15 cellular contexts compared by ENCODE assay signal in genomic region chr13:70849267-70849666, GRCh38.
"Had no signal": no experiment of that assay in that cellular context is flagged by ENCODE, and none has a peak within 500 bp of the region (broad histone marks: within the 10 kb centered on the region; RNA-seq: fewer than 3 reads in every experiment).

No MANE protein-coding gene starts in this region.

- H3K9me3 Mint-ChIP-seq: activated naive CD4-positive, alpha-beta T cell treated with anti-CD3 and anti-CD28 coated beads, Interleukin-2, amount 50 U/mL, for 24 hours had no signal

- H3K36me3 ChIP-seq: gastroesophageal sphincter, tibial artery, uterus, WERI-Rb-1 had no signal

- H3K4me1 ChIP-seq: gastroesophageal sphincter, tibial artery, uterus had no signal

- ATAC-seq: effector memory CD8-positive, alpha-beta T cell; gastroesophageal sphincter had no signal

- H3K27me3 Mint-ChIP-seq: activated naive CD4-positive, alpha-beta T cell treated with anti-CD3 and anti-CD28 coated beads, Interleukin-2, amount 50 U/mL, for 24 hours; brain; central memory CD8-positive, alpha-beta T cell; dendritic cell treated with granulocyte-macrophage colony-stimulating factor and Interleukin-4, amounts not matched to agents 40 ng/mL and 50 ng/mL, for 4 days; effector memory CD8-positive, alpha-beta T cell had no signal

- H3K4me3 ChIP-seq: gastroesophageal sphincter, tibial artery, uterus had no signal

- H3K27ac ChIP-seq: epithelial cell of prostate, gastroesophageal sphincter, tibial artery, uterus, WERI-Rb-1 had no signal

- H3K36me3 Mint-ChIP-seq: activated naive CD4-positive, alpha-beta T cell treated with anti-CD3 and anti-CD28 coated beads, Interleukin-2, amount 50 U/mL, for 24 hours; brain had no signal

- H3K27ac Mint-ChIP-seq: activated naive CD4-positive, alpha-beta T cell treated with anti-CD3 and anti-CD28 coated beads, Interleukin-2, amount 50 U/mL, for 24 hours; activated T-helper 2 cell treated with anti-CD3 and anti-CD28 coated beads, Interferon-gamma antibody, Interleukin-2, Interleukin-4, amounts not matched to agents 10 μg/mL and 5 μg/mL and 100 μg/mL, durations not matched to agents 14 hours and 24 hours and 36 hours; brain; dendritic cell treated with granulocyte-macrophage colony-stimulating factor and Interleukin-4, amounts not matched to agents 40 ng/mL and 50 ng/mL, for 4 days; effector memory CD8-positive, alpha-beta T cell had no signal

- H3K9me3 ChIP-seq: gastroesophageal sphincter, tibial artery, uterus had no signal

- H3K27me3 ChIP-seq: gastroesophageal sphincter, tibial artery, uterus had no signal

- H3K4me3 Mint-ChIP-seq: activated naive CD4-positive, alpha-beta T cell treated with anti-CD3 and anti-CD28 coated beads, Interleukin-2, amount 50 U/mL, for 24 hours; brain; central memory CD8-positive, alpha-beta T cell; dendritic cell treated with granulocyte-macrophage colony-stimulating factor and Interleukin-4, amounts not matched to agents 40 ng/mL and 50 ng/mL, for 4 days; effector memory CD8-positive, alpha-beta T cell had no signal

- H3K4me1 Mint-ChIP-seq: activated naive CD4-positive, alpha-beta T cell treated with anti-CD3 and anti-CD28 coated beads, Interleukin-2, amount 50 U/mL, for 24 hours; central memory CD8-positive, alpha-beta T cell had no signal

- DNase-seq: activated CD4-positive, alpha-beta T cell treated with anti-CD3 and anti-CD28 coated beads for 4 hours; activated CD8-positive, alpha-beta memory T cell treated with anti-CD3 and anti-CD28 coated beads for 24 hours; amygdala; effector memory CD8-positive, alpha-beta T cell; kidney; tibial artery; uterus; WERI-Rb-1 had no signal
